Comparison of ENCODE assay signal across 12 cellular contexts in genomic region chr10:34908472-34908871, GRCh38.
DNase-seq lines count a peak whose midpoint lies in the region; ATAC-seq and TF ChIP-seq lines count a peak whose summit lies in the region.
"Had no signal": no experiment of that assay in that cellular context is flagged by ENCODE, and none has a peak within 500 bp of the region (broad histone marks: within the 10 kb centered on the region; RNA-seq: fewer than 3 reads in every experiment).

No MANE protein-coding gene starts in this region.

- H3K27me3 Mint-ChIP-seq in CD8-positive, alpha-beta T cell (ENCODE audit: low read depth) = no peaks in the 10 kb centered on the region

- CTCF ChIA-PET in RWPE1 (lab: Yijun Ruan, JAX) = interaction anchor here (0.6 kb wide), 1 partner anchor 867 kb away, joined by 4 read pairs; no protein-coding TSS in a partner anchor
- CTCF ChIA-PET in CD8-positive, alpha-beta T cell (lab: Charles Lee) = no interaction called here

- H3K36me3 ChIP-seq in GM06990 (ENCODE audit: control insufficient read depth, insufficient read depth, low read length) = no peaks in the 10 kb centered on the region
- H3K36me3 ChIP-seq in CD8-positive, alpha-beta T cell (ENCODE audit: insufficient read depth, low read length) = no peaks in the 10 kb centered on the region
- H3K36me3 ChIP-seq: heart right ventricle had no signal

- no peaks in the 10 kb centered on the region for H3K4me1 ChIP-seq in CD8-positive, alpha-beta T cell (ENCODE audit: insufficient read depth, low read length)

- H3K4me3 ChIP-seq in GM06990 (replicated peaks; ENCODE audit: low read depth, low read length) (no peak overlapping the region), fibroblast of villous mesenchyme (ENCODE audit: low read depth, low read length) (no peak overlapping the region)
- no peak overlapping the region for H3K4me3 ChIP-seq in CD8-positive, alpha-beta T cell (ENCODE audit: low read depth, low read length)
- H3K4me3 ChIP-seq: heart right ventricle, psoas muscle had no signal

- intact Hi-C loops in CD8-positive, alpha-beta T cell (cut with DNase I, micrococcal nuclease) = no loop called here

- POLR2A ChIA-PET in RWPE1 (lab: Yijun Ruan, JAX; ENCODE audit: low non-redundant PET) = no interaction called here
- POLR2A ChIA-PET in CD8-positive, alpha-beta T cell (lab: Charles Lee) = no interaction called here

- H3K27ac Mint-ChIP-seq in stimulated activated effector memory CD8-positive, alpha-beta T cell treated with anti-CD3 and anti-CD28 coated beads, Interleukin-12 subunit alpha, Interleukin-12 subunit beta, amount 100 ng/mL, for 72 hours = no peak overlapping the region
- H3K27ac Mint-ChIP-seq in CD8-positive, alpha-beta T cell = no peak overlapping the region

- peak; percentile 51 for DNase-seq in GM06990 (ENCODE audit: extremely low read depth, insufficient read length)
- no peak for DNase-seq in RWPE1 (ENCODE audit: low spot score)
- peak; percentile 50 for DNase-seq in fibroblast of villous mesenchyme (ENCODE audit: low read depth)
- DNase-seq in stimulated activated effector memory CD8-positive, alpha-beta T cell treated with anti-CD3 and anti-CD28 coated beads, Interleukin-12 subunit alpha, Interleukin-12 subunit beta, amount 100 ng/mL, for 72 hours (ENCODE audit: low spot score in 2 of 2) = no peak
- DNase-seq in NCI-H2029 (lab: John Stamatoyannopoulos, UW) = no peak
- no peak for DNase-seq in CD8-positive, alpha-beta T cell
- DNase-seq: heart right ventricle, NCI-H510A had no signal

- peak overlapping the region; percentile 72 for H3K27ac ChIP-seq in RWPE1
- no peak overlapping the region for H3K27ac ChIP-seq in CD8-positive, alpha-beta T cell (ENCODE audit: low read depth, low read length)
- H3K27ac ChIP-seq: heart right ventricle, HL-60, psoas muscle had no signal

- no peak overlapping the region for H3K4me3 Mint-ChIP-seq in stimulated activated effector memory CD8-positive, alpha-beta T cell treated with anti-CD3 and anti-CD28 coated beads, Interleukin-12 subunit alpha, Interleukin-12 subunit beta, amount 100 ng/mL, for 72 hours
- H3K4me3 Mint-ChIP-seq in CD8-positive, alpha-beta T cell = no peak overlapping the region

- no peaks in the 10 kb centered on the region for H3K36me3 Mint-ChIP-seq in stimulated activated effector memory CD8-positive, alpha-beta T cell treated with anti-CD3 and anti-CD28 coated beads, Interleukin-12 subunit alpha, Interleukin-12 subunit beta, amount 100 ng/mL, for 72 hours
- H3K36me3 Mint-ChIP-seq in CD8-positive, alpha-beta T cell = no peaks in the 10 kb centered on the region

- TF ChIP-seq CTCF in GM06990 (IDR thresholded peaks at IDR 0.05; ENCODE audit: insufficient read depth, low read length, poor library complexity, severe bottlenecking) = no peak
- TF ChIP-seq CTCF in RWPE1 (conservative IDR thresholded peaks at IDR 0.05; ENCODE audit: low read depth) = no peak
- no peak for TF ChIP-seq CTCF in fibroblast of villous mesenchyme (IDR thresholded peaks at IDR 0.05; ENCODE audit: insufficient read depth, low read depth, low read length)
- no peak for TF ChIP-seq CTCF in CD8-positive, alpha-beta T cell (IDR thresholded peaks at IDR 0.05)

- H3K4me1 Mint-ChIP-seq in stimulated activated effector memory CD8-positive, alpha-beta T cell treated with anti-CD3 and anti-CD28 coated beads, Interleukin-12 subunit alpha, Interleukin-12 subunit beta, amount 100 ng/mL, for 72 hours = no peaks in the 10 kb centered on the region
- no peaks in the 10 kb centered on the region for H3K4me1 Mint-ChIP-seq in CD8-positive, alpha-beta T cell (ENCODE audit: low read depth)

- no peaks in the 10 kb centered on the region for H3K9me3 Mint-ChIP-seq in stimulated activated effector memory CD8-positive, alpha-beta T cell treated with anti-CD3 and anti-CD28 coated beads, Interleukin-12 subunit alpha, Interleukin-12 subunit beta, amount 100 ng/mL, for 72 hours
- no peaks in the 10 kb centered on the region for H3K9me3 Mint-ChIP-seq in CD8-positive, alpha-beta T cell

- 0 out of 2 replicates have a peak, but pooled peaks cover 1% of the 10 kb centered on the region for H3K27me3 ChIP-seq in GM06990 (replicated peaks; ENCODE audit: control insufficient read depth, insufficient read depth, low read length)
- no peaks in the 10 kb centered on the region for H3K27me3 ChIP-seq in CD8-positive, alpha-beta T cell (ENCODE audit: insufficient read depth, low read length)
- H3K27me3 ChIP-seq: heart right ventricle had no signal

- no peaks in the 10 kb centered on the region for H3K9me3 ChIP-seq in CD8-positive, alpha-beta T cell (ENCODE audit: low read length)
- H3K9me3 ChIP-seq: heart right ventricle, psoas muscle had no signal

- ATAC-seq in stimulated activated effector memory CD8-positive, alpha-beta T cell treated with anti-CD3 and anti-CD28 coated beads, Interleukin-12 subunit alpha, Interleukin-12 subunit beta, amount 100 ng/mL, for 72 hours = peak; percentile 26
- ATAC-seq in HG03354 (IDR thresholded peaks at IDR 0.05; ENCODE audit: poor library complexity, severe bottlenecking, unreplicated experiment) = no peak
- no peak for ATAC-seq in CD8-positive, alpha-beta T cell
- no peak for ATAC-seq in GM21528 (IDR thresholded peaks at IDR 0.05; ENCODE audit: low FRiP score, unreplicated experiment)
- ATAC-seq: psoas muscle had no signal

Comparison
In these comparisons a context has a peak if more than half of its experiments do, and no peak if none do; other contexts are left out.
1. DNase-seq: peak in GM06990 (single experiment) and fibroblast of villous mesenchyme (single experiment); none in RWPE1 (single experiment), stimulated activated effector memory CD8-positive, alpha-beta T cell treated with anti-CD3 and anti-CD28 coated beads, Interleukin-12 subunit alpha, Interleukin-12 subunit beta, amount 100 ng/mL, for 72 hours (0 of 2), NCI-H2029 (single experiment) and CD8-positive, alpha-beta T cell (0 of 7).